ENCODE assay signal across 2 cellular contexts in genomic region chr3:55159711-55160110, GRCh38.
TF ChIP-seq lines count a peak whose summit lies in the region.

No MANE protein-coding gene starts in this region.

TF ChIP-seq in SK-N-SH, 30 proteins besides CTCF, POLR2A, EP300 and RAD21 (continued from another document):
- TF ChIP-seq TAF1 (IDR thresholded peaks at IDR 0.05; ENCODE audit: borderline replicate concordance, low read depth, low read length) (no peak), ZBTB33 (IDR thresholded peaks at IDR 0.05; ENCODE audit: borderline replicate concordance, low read depth) (no peak), NFIC (IDR thresholded peaks at IDR 0.05; ENCODE audit: borderline replicate concordance) (no peak)

TF ChIP-seq in SK-N-SH treated with all-trans-retinoic acid at 6 μM for 48 hours, 23 proteins besides CTCF, POLR2A, EP300 and RAD21 (continued from another document):
- TF ChIP-seq POU6F1 (CRISPR knock-in tag; IDR thresholded peaks at IDR 0.05; ENCODE audit: borderline replicate concordance, low read depth) (no peak), TOX (CRISPR knock-in tag; IDR thresholded peaks at IDR 0.05; ENCODE audit: borderline replicate concordance) (no peak), ZFP3 (CRISPR knock-in tag; IDR thresholded peaks at IDR 0.05) (no peak), ARNTL (CRISPR knock-in tag; IDR thresholded peaks at IDR 0.05; ENCODE audit: borderline replicate concordance, low read depth) (no peak), ZNF70 (CRISPR knock-in tag; IDR thresholded peaks at IDR 0.05) (no peak), ZNF565 (CRISPR knock-in tag; conservative IDR thresholded peaks at IDR 0.05; ENCODE audit: low read depth) (no peak), BACH2 (CRISPR knock-in tag; IDR thresholded peaks at IDR 0.05; ENCODE audit: borderline replicate concordance) (no peak)
- TF ChIP-seq, protein P1, sequence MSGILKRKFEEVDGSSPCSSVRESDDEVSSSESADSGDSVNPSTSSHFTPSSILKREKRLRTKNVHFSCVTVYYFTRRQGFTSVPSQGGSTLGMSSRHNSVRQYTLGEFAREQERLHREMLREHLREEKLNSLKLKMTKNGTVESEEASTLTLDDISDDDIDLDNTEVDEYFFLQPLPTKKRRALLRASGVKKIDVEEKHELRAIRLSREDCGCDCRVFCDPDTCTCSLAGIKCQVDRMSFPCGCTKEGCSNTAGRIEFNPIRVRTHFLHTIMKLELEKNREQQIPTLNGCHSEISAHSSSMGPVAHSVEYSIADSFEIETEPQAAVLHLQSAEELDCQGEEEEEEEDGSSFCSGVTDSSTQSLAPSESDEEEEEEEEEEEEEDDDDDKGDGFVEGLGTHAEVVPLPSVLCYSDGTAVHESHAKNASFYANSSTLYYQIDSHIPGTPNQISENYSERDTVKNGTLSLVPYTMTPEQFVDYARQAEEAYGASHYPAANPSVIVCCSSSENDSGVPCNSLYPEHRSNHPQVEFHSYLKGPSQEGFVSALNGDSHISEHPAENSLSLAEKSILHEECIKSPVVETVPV (CRISPR knock-in tag; IDR thresholded peaks at IDR 0.05) = no peak
